In genomic region chr12:126551882-126552281, GRCh38 we compare ENCODE assay signal across 34 cellular contexts.
"Had no signal": no experiment of that assay in that cellular context is flagged by ENCODE, and none has a peak within 500 bp of the region (broad histone marks: within the 10 kb centered on the region; RNA-seq: fewer than 3 reads in every experiment).

No MANE protein-coding gene starts in this region.

- H3K36me3 ChIP-seq: adrenal gland, ascending aorta, brain microvascular endothelial cell, breast epithelium, cardiac muscle cell had no signal

- H3K27me3 ChIP-seq: adrenal gland, ascending aorta, body of pancreas, brain microvascular endothelial cell, breast epithelium, cardiac muscle cell had no signal

- H3K4me1 ChIP-seq: adrenal gland, ascending aorta, body of pancreas, breast epithelium had no signal

- ATAC-seq: activated naive CD4-positive, alpha-beta T cell treated with anti-CD3 and anti-CD28 coated beads, Interleukin-2, amount 50 U/mL, for 72 hours; activated naive CD8-positive, alpha-beta T cell treated with anti-CD3 and anti-CD28 coated beads, Interleukin-2, amount 50 U/mL, for 24 hours; activated T-cell treated with anti-CD3 and anti-CD28 coated beads, Interleukin-2, amount 50 U/mL, for 4 hours; activated T-cell treated with anti-CD3 and anti-CD28 coated beads, Interleukin-2, amount 50 U/mL, for 72 hours; activated T-helper 17 cell treated with anti-CD3 and anti-CD28 coated beads, Interleukin-2, amount 50 U/mL, for 72 hours; body of pancreas had no signal

- H3K9me3 ChIP-seq: adrenal gland, ascending aorta, body of pancreas had no signal

- DNase-seq: activated effector memory CD4-positive, alpha-beta T cell treated with anti-CD3 and anti-CD28 coated beads, Interleukin-2, amount 50 U/mL, for 16 hours; activated effector memory CD4-positive, alpha-beta T cell treated with Interleukin-2 at 50 U/mL for 16 hours; activated gamma-delta T cell; activated gamma-delta T cell treated with Interleukin-2 at 50 U/mL for 16 hours; activated naive CD4-positive, alpha-beta T cell; activated naive CD4-positive, alpha-beta T cell treated with anti-CD3 and anti-CD28 coated beads for 36 hours; activated naive CD4-positive, alpha-beta T cell treated with anti-CD3 and anti-CD28 coated beads, Interleukin-2, amount 10 ng/mL, durations not matched to agents 7 days and 5 days; activated naive CD4-positive, alpha-beta T cell treated with anti-CD3 and anti-CD28 coated beads, Interleukin-2, amount 50 U/mL, for 16 hours; activated naive CD4-positive, alpha-beta T cell treated with Interleukin-2 at 50 U/mL for 16 hours; activated naive CD8-positive, alpha-beta T cell treated with anti-CD3 and anti-CD28 coated beads for 36 hours; activated naive CD8-positive, alpha-beta T cell treated with anti-CD3 and anti-CD28 coated beads, Interleukin-2, amount 10 ng/mL, durations not matched to agents 7 days and 5 days; activated naive CD8-positive, alpha-beta T cell treated with anti-CD3 and anti-CD28 coated beads, Interleukin-2, amount 50 U/mL, for 24 hours; activated T-cell treated with anti-CD3 and anti-CD28 coated beads, Interleukin-2, amount 50 U/mL, for 1 hour; activated T-cell treated with anti-CD3 and anti-CD28 coated beads, Interleukin-2, amount 50 U/mL, for 24 hours; activated T-cell treated with anti-CD3 and anti-CD28 coated beads, Interleukin-2, amount 50 U/mL, for 4 hours; activated T-cell treated with anti-CD3 and anti-CD28 coated beads, Interleukin-2, amount 50 U/mL, for 48 hours; activated T-cell treated with anti-CD3 and anti-CD28 coated beads, Interleukin-2, amount 50 U/mL, for 72 hours; adrenal gland; amniotic stem cell; amygdala; anterior cingulate cortex; aorta; body of pancreas; brain microvascular endothelial cell; caudate nucleus; central memory CD4-positive, alpha-beta T cell; cerebellar nuclear complex had no signal

- FAIRE-seq: astrocyte, bronchial epithelial cell had no signal

- H3K4me3 ChIP-seq: adrenal gland, ascending aorta, body of pancreas, breast epithelium, cardiac muscle cell had no signal

- H3K27ac ChIP-seq: adrenal gland, ascending aorta, body of pancreas, brain microvascular endothelial cell, breast epithelium, cardiac muscle cell had no signal
